In the genomic region with DNA sequence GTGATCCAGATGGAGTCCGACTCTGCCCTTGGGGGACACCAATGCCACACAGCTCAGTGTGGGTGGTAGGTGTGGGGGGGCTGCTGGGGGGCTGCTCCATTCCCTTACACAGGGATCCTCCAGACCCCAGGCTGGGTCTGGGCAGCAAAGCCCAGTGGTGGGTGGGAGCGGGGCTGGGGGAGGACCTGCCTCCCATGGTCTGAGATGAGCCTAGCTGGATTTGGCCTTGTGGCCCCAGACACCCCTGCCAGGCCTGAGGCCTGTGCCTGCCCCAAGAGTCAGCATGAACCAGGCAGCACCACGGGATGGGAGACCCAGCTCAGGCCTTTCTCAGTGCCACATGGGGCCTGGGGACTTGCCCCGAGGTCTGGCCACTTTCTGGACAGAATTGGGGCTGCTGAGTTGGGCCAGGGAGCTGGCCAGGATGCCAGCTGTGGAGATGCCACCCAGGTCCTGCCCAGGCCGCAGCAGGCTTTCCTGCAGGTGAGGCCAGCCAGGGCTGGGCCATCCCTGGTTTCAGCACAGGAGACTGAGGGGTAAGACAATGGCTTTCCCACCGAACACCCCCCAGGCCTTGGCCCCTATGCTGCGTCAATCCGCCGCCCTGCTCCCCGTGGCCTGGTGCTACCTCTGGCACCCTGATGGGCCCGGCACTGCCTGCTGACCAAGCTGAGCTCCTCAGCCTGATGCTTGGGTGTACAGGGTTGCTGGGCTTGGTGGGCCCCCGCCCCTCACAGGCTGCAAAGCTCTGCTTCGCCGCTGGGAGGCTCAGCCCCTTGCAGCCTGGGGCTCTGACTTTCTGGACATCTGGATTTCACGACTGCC, we compare ENCODE assay signal across 1 cellular context.
TF ChIP-seq lines count a peak whose summit lies in the region.

No MANE protein-coding gene starts in this region.

TF ChIP-seq in HepG2, 621 proteins besides CTCF, POLR2A, EP300 and RAD21 (continued from another document and continues in another):
- TF ChIP-seq, protein P1, sequence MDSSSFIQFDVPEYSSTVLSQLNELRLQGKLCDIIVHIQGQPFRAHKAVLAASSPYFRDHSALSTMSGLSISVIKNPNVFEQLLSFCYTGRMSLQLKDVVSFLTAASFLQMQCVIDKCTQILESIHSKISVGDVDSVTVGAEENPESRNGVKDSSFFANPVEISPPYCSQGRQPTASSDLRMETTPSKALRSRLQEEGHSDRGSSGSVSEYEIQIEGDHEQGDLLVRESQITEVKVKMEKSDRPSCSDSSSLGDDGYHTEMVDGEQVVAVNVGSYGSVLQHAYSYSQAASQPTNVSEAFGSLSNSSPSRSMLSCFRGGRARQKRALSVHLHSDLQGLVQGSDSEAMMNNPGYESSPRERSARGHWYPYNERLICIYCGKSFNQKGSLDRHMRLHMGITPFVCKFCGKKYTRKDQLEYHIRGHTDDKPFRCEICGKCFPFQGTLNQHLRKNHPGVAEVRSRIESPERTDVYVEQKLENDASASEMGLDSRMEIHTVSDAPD (CRISPR knock-in tag; IDR thresholded peaks at IDR 0.05): no peak
- TF ChIP-seq ZNF136 (CRISPR knock-in tag; IDR thresholded peaks at IDR 0.05; ENCODE audit: low read depth) (peak; percentile 26; the same call in 1 of the 2 replicates), ZNF709 (CRISPR knock-in tag; IDR thresholded peaks at IDR 0.05) (no peak), MAFK (conservative IDR thresholded peaks at IDR 0.05 in 1 of 2, IDR thresholded peaks at IDR 0.05 in 1 of 2; ENCODE audit: low read length in 2 of 2) (no peak), CHD4 (IDR thresholded peaks at IDR 0.05; ENCODE audit: borderline replicate concordance, low read length) (peak; percentile 31; the same call in 1 of the 2 replicates), NFATC3 (CRISPR knock-in tag; IDR thresholded peaks at IDR 0.05) (no peak), HHEX (CRISPR knock-in tag; IDR thresholded peaks at IDR 0.05) (no peak), HNRNPH1 (optimal IDR thresholded peaks at IDR 0.05; ENCODE audit: low read depth, low read length) (no peak), ZNF572 (CRISPR knock-in tag; IDR thresholded peaks at IDR 0.05) (no peak), ZNF34 (CRISPR knock-in tag; IDR thresholded peaks at IDR 0.05; ENCODE audit: borderline replicate concordance) (no peak), PRMT3 (CRISPR knock-in tag; IDR thresholded peaks at IDR 0.05; ENCODE audit: borderline replicate concordance, low read depth) (no peak), MYNN (CRISPR knock-in tag; IDR thresholded peaks at IDR 0.05; ENCODE audit: low read depth) (no peak), NFE2L1 (CRISPR knock-in tag; IDR thresholded peaks at IDR 0.05; ENCODE audit: borderline replicate concordance) (no peak), PLRG1 (conservative IDR thresholded peaks at IDR 0.05) (no peak), ZNF672 (CRISPR knock-in tag; IDR thresholded peaks at IDR 0.05) (no peak), BHLHE40 (IDR thresholded peaks at IDR 0.05; ENCODE audit: low read length) (no peak), ZSCAN12 (CRISPR knock-in tag; IDR thresholded peaks at IDR 0.05) (no peak), XBP1 (CRISPR knock-in tag; IDR thresholded peaks at IDR 0.05) (no peak), BCL6 (CRISPR knock-in tag; IDR thresholded peaks at IDR 0.05) (0 out of 2 replicates have a peak, but pooled peaks have one; percentile 10), ZFP36 (IDR thresholded peaks at IDR 0.05; ENCODE audit: borderline replicate concordance, low read depth, low read length, partially characterized antibody) (no peak), POLR2AphosphoS2 (IDR thresholded peaks at IDR 0.05; ENCODE audit: low read depth, low read length) (no peak), ZNF230 (CRISPR knock-in tag; IDR thresholded peaks at IDR 0.05) (no peak), ZNF317 (CRISPR knock-in tag; IDR thresholded peaks at IDR 0.05) (0 out of 2 replicates have a peak, but pooled peaks have one; percentile 9), RNF2 (conservative IDR thresholded peaks at IDR 0.05; ENCODE audit: low read depth) (no peak), CHCHD3 (CRISPR knock-in tag; IDR thresholded peaks at IDR 0.05) (no peak), ZNF251 (CRISPR knock-in tag; IDR thresholded peaks at IDR 0.05) (no peak), ATM (IDR thresholded peaks at IDR 0.05; ENCODE audit: borderline replicate concordance) (no peak)
- TF ChIP-seq, protein P2, sequence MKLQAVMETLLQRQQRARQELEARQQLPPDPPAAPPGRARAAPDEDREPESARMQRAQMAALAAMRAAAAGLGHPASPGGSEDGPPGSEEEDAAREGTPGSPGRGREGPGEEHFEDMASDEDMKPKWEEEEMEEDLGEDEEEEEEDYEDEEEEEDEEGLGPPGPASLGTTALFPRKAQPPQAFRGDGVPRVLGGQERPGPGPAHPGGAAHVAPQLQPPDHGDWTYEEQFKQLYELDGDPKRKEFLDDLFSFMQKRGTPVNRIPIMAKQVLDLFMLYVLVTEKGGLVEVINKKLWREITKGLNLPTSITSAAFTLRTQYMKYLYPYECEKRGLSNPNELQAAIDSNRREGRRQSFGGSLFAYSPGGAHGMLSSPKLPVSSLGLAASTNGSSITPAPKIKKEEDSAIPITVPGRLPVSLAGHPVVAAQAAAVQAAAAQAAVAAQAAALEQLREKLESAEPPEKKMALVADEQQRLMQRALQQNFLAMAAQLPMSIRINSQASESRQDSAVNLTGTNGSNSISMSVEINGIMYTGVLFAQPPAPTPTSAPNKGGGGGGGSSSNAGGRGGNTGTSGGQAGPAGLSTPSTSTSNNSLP (IDR thresholded peaks at IDR 0.05; ENCODE audit: low read depth, low read length): no peak
- TF ChIP-seq, protein P3, sequence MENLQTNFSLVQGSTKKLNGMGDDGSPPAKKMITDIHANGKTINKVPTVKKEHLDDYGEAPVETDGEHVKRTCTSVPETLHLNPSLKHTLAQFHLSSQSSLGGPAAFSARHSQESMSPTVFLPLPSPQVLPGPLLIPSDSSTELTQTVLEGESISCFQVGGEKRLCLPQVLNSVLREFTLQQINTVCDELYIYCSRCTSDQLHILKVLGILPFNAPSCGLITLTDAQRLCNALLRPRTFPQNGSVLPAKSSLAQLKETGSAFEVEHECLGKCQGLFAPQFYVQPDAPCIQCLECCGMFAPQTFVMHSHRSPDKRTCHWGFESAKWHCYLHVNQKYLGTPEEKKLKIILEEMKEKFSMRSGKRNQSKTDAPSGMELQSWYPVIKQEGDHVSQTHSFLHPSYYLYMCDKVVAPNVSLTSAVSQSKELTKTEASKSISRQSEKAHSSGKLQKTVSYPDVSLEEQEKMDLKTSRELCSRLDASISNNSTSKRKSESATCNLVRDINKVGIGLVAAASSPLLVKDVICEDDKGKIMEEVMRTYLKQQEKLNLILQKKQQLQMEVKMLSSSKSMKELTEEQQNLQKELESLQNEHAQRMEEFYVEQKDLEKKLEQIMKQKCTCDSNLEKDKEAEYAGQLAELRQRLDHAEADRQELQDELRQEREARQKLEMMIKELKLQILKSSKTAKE (CRISPR knock-in tag; IDR thresholded peaks at IDR 0.05; ENCODE audit: borderline replicate concordance): no peak
- TF ChIP-seq, protein P4, sequence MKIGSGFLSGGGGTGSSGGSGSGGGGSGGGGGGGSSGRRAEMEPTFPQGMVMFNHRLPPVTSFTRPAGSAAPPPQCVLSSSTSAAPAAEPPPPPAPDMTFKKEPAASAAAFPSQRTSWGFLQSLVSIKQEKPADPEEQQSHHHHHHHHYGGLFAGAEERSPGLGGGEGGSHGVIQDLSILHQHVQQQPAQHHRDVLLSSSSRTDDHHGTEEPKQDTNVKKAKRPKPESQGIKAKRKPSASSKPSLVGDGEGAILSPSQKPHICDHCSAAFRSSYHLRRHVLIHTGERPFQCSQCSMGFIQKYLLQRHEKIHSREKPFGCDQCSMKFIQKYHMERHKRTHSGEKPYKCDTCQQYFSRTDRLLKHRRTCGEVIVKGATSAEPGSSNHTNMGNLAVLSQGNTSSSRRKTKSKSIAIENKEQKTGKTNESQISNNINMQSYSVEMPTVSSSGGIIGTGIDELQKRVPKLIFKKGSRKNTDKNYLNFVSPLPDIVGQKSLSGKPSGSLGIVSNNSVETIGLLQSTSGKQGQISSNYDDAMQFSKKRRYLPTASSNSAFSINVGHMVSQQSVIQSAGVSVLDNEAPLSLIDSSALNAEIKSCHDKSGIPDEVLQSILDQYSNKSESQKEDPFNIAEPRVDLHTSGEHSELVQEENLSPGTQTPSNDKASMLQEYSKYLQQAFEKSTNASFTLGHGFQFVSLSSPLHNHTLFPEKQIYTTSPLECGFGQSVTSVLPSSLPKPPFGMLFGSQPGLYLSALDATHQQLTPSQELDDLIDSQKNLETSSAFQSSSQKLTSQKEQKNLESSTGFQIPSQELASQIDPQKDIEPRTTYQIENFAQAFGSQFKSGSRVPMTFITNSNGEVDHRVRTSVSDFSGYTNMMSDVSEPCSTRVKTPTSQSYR (CRISPR knock-in tag; IDR thresholded peaks at IDR 0.05; ENCODE audit: borderline replicate concordance): no peak
- TF ChIP-seq, protein P5, sequence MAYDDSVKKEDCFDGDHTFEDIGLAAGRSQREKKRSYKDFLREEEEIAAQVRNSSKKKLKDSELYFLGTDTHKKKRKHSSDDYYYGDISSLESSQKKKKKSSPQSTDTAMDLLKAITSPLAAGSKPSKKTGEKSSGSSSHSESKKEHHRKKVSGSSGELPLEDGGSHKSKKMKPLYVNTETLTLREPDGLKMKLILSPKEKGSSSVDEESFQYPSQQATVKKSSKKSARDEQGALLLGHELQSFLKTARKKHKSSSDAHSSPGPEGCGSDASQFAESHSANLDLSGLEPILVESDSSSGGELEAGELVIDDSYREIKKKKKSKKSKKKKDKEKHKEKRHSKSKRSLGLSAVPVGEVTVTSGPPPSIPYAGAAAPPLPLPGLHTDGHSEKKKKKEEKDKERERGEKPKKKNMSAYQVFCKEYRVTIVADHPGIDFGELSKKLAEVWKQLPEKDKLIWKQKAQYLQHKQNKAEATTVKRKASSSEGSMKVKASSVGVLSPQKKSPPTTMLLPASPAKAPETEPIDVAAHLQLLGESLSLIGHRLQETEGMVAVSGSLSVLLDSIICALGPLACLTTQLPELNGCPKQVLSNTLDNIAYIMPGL (CRISPR knock-in tag; IDR thresholded peaks at IDR 0.05; ENCODE audit: borderline replicate concordance in 1 of 2, low read depth in 1 of 2): 0 out of 4 replicates have a peak, but pooled peaks have one; percentile 6 to 39
- TF ChIP-seq, protein P6, sequence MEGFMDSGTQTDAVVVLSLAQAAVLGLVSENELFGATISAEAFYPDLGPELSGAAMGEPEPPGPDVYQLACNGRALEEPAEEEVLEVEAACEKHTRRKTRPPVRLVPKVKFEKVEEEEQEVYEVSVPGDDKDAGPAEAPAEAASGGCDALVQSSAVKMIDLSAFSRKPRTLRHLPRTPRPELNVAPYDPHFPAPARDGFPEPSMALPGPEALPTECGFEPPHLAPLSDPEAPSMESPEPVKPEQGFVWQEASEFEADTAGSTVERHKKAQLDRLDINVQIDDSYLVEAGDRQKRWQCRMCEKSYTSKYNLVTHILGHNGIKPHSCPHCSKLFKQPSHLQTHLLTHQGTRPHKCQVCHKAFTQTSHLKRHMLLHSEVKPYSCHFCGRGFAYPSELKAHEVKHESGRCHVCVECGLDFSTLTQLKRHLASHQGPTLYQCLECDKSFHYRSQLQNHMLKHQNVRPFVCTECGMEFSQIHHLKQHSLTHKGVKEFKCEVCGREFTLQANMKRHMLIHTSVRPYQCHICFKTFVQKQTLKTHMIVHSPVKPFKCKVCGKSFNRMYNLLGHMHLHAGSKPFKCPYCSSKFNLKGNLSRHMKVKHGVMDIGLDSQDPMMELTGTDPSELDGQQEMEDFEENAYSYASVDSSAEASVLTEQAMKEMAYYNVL (CRISPR knock-in tag; IDR thresholded peaks at IDR 0.05; ENCODE audit: borderline replicate concordance): no peak; the same call in 1 of the 2 replicates
- TF ChIP-seq, protein P7, sequence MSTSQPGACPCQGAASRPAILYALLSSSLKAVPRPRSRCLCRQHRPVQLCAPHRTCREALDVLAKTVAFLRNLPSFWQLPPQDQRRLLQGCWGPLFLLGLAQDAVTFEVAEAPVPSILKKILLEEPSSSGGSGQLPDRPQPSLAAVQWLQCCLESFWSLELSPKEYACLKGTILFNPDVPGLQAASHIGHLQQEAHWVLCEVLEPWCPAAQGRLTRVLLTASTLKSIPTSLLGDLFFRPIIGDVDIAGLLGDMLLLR (CRISPR knock-in tag; IDR thresholded peaks at IDR 0.05): no peak
- TF ChIP-seq, protein P8, sequence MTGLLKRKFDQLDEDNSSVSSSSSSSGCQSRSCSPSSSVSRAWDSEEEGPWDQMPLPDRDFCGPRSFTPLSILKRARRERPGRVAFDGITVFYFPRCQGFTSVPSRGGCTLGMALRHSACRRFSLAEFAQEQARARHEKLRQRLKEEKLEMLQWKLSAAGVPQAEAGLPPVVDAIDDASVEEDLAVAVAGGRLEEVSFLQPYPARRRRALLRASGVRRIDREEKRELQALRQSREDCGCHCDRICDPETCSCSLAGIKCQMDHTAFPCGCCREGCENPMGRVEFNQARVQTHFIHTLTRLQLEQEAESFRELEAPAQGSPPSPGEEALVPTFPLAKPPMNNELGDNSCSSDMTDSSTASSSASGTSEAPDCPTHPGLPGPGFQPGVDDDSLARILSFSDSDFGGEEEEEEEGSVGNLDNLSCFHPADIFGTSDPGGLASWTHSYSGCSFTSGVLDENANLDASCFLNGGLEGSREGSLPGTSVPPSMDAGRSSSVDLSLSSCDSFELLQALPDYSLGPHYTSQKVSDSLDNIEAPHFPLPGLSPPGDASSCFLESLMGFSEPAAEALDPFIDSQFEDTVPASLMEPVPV (CRISPR knock-in tag; IDR thresholded peaks at IDR 0.05): no peak
- TF ChIP-seq, protein P9, sequence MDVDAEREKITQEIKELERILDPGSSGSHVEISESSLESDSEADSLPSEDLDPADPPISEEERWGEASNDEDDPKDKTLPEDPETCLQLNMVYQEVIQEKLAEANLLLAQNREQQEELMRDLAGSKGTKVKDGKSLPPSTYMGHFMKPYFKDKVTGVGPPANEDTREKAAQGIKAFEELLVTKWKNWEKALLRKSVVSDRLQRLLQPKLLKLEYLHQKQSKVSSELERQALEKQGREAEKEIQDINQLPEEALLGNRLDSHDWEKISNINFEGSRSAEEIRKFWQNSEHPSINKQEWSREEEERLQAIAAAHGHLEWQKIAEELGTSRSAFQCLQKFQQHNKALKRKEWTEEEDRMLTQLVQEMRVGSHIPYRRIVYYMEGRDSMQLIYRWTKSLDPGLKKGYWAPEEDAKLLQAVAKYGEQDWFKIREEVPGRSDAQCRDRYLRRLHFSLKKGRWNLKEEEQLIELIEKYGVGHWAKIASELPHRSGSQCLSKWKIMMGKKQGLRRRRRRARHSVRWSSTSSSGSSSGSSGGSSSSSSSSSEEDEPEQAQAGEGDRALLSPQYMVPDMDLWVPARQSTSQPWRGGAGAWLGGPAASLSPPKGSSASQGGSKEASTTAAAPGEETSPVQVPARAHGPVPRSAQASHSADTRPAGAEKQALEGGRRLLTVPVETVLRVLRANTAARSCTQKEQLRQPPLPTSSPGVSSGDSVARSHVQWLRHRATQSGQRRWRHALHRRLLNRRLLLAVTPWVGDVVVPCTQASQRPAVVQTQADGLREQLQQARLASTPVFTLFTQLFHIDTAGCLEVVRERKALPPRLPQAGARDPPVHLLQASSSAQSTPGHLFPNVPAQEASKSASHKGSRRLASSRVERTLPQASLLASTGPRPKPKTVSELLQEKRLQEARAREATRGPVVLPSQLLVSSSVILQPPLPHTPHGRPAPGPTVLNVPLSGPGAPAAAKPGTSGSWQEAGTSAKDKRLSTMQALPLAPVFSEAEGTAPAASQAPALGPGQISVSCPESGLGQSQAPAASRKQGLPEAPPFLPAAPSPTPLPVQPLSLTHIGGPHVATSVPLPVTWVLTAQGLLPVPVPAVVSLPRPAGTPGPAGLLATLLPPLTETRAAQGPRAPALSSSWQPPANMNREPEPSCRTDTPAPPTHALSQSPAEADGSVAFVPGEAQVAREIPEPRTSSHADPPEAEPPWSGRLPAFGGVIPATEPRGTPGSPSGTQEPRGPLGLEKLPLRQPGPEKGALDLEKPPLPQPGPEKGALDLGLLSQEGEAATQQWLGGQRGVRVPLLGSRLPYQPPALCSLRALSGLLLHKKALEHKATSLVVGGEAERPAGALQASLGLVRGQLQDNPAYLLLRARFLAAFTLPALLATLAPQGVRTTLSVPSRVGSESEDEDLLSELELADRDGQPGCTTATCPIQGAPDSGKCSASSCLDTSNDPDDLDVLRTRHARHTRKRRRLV (CRISPR knock-in tag; IDR thresholded peaks at IDR 0.05): no peak
